In genomic region chr6:155174576-155175174, GRCh38 we compare ENCODE assay signal across 9 cellular contexts.
A peak's percentile ranks its signal among the peaks of the same experiment; 100 is the strongest.
DNase-seq lines count a peak whose midpoint lies in the region; ATAC-seq and TF ChIP-seq lines count a peak whose summit lies in the region.
"Had no signal": no experiment of that assay in that cellular context is flagged by ENCODE, and none has a peak within 500 bp of the region (broad histone marks: within the 10 kb centered on the region; RNA-seq: fewer than 3 reads in every experiment).

No MANE protein-coding gene starts in this region.

- peaks cover 2% of the 10 kb centered on the region for H3K27me3 Mint-ChIP-seq in activated CD4-positive, alpha-beta T cell treated with anti-CD3 and anti-CD28 coated beads, Interleukin-2, amount 10 ng/mL, durations not matched to agents 24 days and 14 days
- H3K27me3 Mint-ChIP-seq in stimulated activated naive CD8-positive, alpha-beta T cell treated with anti-CD3 and anti-CD28 coated beads, Interleukin-15, amount 100 ng/mL, for 72 hours = no peaks in the 10 kb centered on the region

- DNase-seq in DMS153 treated with DMSO at 0.1 percent for 48 hours (lab: John Stamatoyannopoulos, UW; ENCODE audit: unreplicated experiment) = peak; percentile 33
- peak; percentile 53 for DNase-seq in HK-2 (ENCODE audit: unreplicated experiment)
- DNase-seq in NCI-H526 (lab: John Stamatoyannopoulos, UW) = peak; percentile 72 to 89
- DNase-seq in activated CD4-positive, alpha-beta T cell treated with anti-CD3 and anti-CD28 coated beads, Interleukin-2, amount 10 ng/mL, durations not matched to agents 24 days and 14 days = peak; percentile 92
- peak in 9 of 10 donors; percentile 49 to 77 (median 56) for DNase-seq in dorsolateral prefrontal cortex
- DNase-seq in lung microvascular endothelial cell (ENCODE audit: low read depth in 2 of 2) = peak; percentile 88 to 93
- peak; percentile 64 to 73 for DNase-seq in stimulated activated naive CD8-positive, alpha-beta T cell treated with anti-CD3 and anti-CD28 coated beads, Interleukin-15, amount 100 ng/mL, for 72 hours

- no peaks in the 10 kb centered on the region for H3K9me3 Mint-ChIP-seq in activated CD4-positive, alpha-beta T cell treated with anti-CD3 and anti-CD28 coated beads, Interleukin-2, amount 10 ng/mL, durations not matched to agents 24 days and 14 days
- H3K9me3 Mint-ChIP-seq in stimulated activated naive CD8-positive, alpha-beta T cell treated with anti-CD3 and anti-CD28 coated beads, Interleukin-15, amount 100 ng/mL, for 72 hours = no peaks in the 10 kb centered on the region
- H3K9me3 Mint-ChIP-seq: dendritic cell treated with granulocyte-macrophage colony-stimulating factor and Interleukin-4, amounts not matched to agents 40 ng/mL and 50 ng/mL, for 4 days had no signal

- ATAC-seq in GM21423 (IDR thresholded peaks at IDR 0.05; ENCODE audit: unreplicated experiment) = peak; percentile 52
- ATAC-seq in stimulated activated naive CD8-positive, alpha-beta T cell treated with anti-CD3 and anti-CD28 coated beads, Interleukin-15, amount 100 ng/mL, for 72 hours = peak; percentile 49

- peak overlapping the region; percentile 17 for H3K4me3 Mint-ChIP-seq in activated CD4-positive, alpha-beta T cell treated with anti-CD3 and anti-CD28 coated beads, Interleukin-2, amount 10 ng/mL, durations not matched to agents 24 days and 14 days
- H3K4me3 Mint-ChIP-seq in stimulated activated naive CD8-positive, alpha-beta T cell treated with anti-CD3 and anti-CD28 coated beads, Interleukin-15, amount 100 ng/mL, for 72 hours = no peak overlapping the region
- H3K4me3 Mint-ChIP-seq: dendritic cell treated with granulocyte-macrophage colony-stimulating factor and Interleukin-4, amounts not matched to agents 40 ng/mL and 50 ng/mL, for 4 days had no signal

- peaks cover 49% of the 10 kb centered on the region for H3K36me3 Mint-ChIP-seq in activated CD4-positive, alpha-beta T cell treated with anti-CD3 and anti-CD28 coated beads, Interleukin-2, amount 10 ng/mL, durations not matched to agents 24 days and 14 days (ENCODE audit: low read depth)

- intact Hi-C loops in activated CD4-positive, alpha-beta T cell treated with anti-CD3 and anti-CD28 coated beads, Interleukin-2, amount 10 ng/mL, durations not matched to agents 24 days and 14 days (cut with micrococcal nuclease) = loop anchor here (1.0 to 5.0 kb wide), 6 partner anchors 243 to 567 kb away; no protein-coding TSS in a partner anchor
- intact Hi-C loops in dorsolateral prefrontal cortex (cut with DNase I) = loop anchor here (1.0 to 10.0 kb wide), 8 partner anchors 73 to 500 kb away; partner anchors contain the start of gene TFB1M (in 1 of the 2)

- peak in 55 of 56 donors; percentile 26 to 88 (median 75) for TF ChIP-seq CTCF in dorsolateral prefrontal cortex (IDR thresholded peaks at IDR 0.05 in 54 of 56, conservative IDR thresholded peaks at IDR 0.05 in 2 of 56; ENCODE audit: low read depth in 1 of 56, partially characterized antibody in 56 of 56)

- peaks cover 43% of the 10 kb centered on the region for H3K4me1 Mint-ChIP-seq in activated CD4-positive, alpha-beta T cell treated with anti-CD3 and anti-CD28 coated beads, Interleukin-2, amount 10 ng/mL, durations not matched to agents 24 days and 14 days
- peaks cover 41% of the 10 kb centered on the region for H3K4me1 Mint-ChIP-seq in stimulated activated naive CD8-positive, alpha-beta T cell treated with anti-CD3 and anti-CD28 coated beads, Interleukin-15, amount 100 ng/mL, for 72 hours

- no peaks in the 10 kb centered on the region for H3K27me3 ChIP-seq in dorsolateral prefrontal cortex

- peak overlapping the region; percentile 88 for H3K27ac Mint-ChIP-seq in activated CD4-positive, alpha-beta T cell treated with anti-CD3 and anti-CD28 coated beads, Interleukin-2, amount 10 ng/mL, durations not matched to agents 24 days and 14 days
- peak overlapping the region in 1 of 2 donors; percentile 0 for H3K27ac Mint-ChIP-seq in stimulated activated naive CD8-positive, alpha-beta T cell treated with anti-CD3 and anti-CD28 coated beads, Interleukin-15, amount 100 ng/mL, for 72 hours
- H3K27ac Mint-ChIP-seq: dendritic cell treated with granulocyte-macrophage colony-stimulating factor and Interleukin-4, amounts not matched to agents 40 ng/mL and 50 ng/mL, for 4 days had no signal

- H3K27ac ChIP-seq in dorsolateral prefrontal cortex = peak overlapping the region in 27 of 59 donors; percentile 2 to 64 (median 31)

- H3K4me3 ChIP-seq in dorsolateral prefrontal cortex = peak overlapping the region in 1 of 59 donors; percentile 8

Comparison
In these comparisons a context has a peak if more than half of its experiments do, and no peak if none do; other contexts are left out.
1. DNase-seq: peak in every context shown above with its lines; median percentile 92 in activated CD4-positive, alpha-beta T cell treated with anti-CD3 and anti-CD28 coated beads, Interleukin-2, amount 10 ng/mL, durations not matched to agents 24 days and 14 days; 90 in lung microvascular endothelial cell; 80 in NCI-H526; 68 in stimulated activated naive CD8-positive, alpha-beta T cell treated with anti-CD3 and anti-CD28 coated beads, Interleukin-15, amount 100 ng/mL, for 72 hours; 56 in dorsolateral prefrontal cortex; 53 in HK-2; 33 in DMS153 treated with DMSO at 0.1 percent for 48 hours.